In genomic region chr2:124482551-124482950, GRCh38 we compare ENCODE assay signal across 2 cellular contexts.
TF ChIP-seq lines count a peak whose summit lies in the region.

No MANE protein-coding gene starts in this region.

TF ChIP-seq in GM23338, 12 proteins besides CTCF, POLR2A, EP300 and RAD21 (continued from another document):
- TF ChIP-seq ZNF114 (CRISPR knock-in tag; IDR thresholded peaks at IDR 0.05) (no peak), STAT1 (IDR thresholded peaks at IDR 0.05; ENCODE audit: unreplicated experiment) (no peak), NANOG (IDR thresholded peaks at IDR 0.05; ENCODE audit: borderline replicate concordance) (no peak), EZH2phosphoT487 (IDR thresholded peaks at IDR 0.05; ENCODE audit: unreplicated experiment) (no peak), POLR2AphosphoS5 (IDR thresholded peaks at IDR 0.05; ENCODE audit: low read depth) (no peak), CREB1 (CRISPR knock-in tag; IDR thresholded peaks at IDR 0.05; ENCODE audit: low read depth) (no peak), JUNB (IDR thresholded peaks at IDR 0.05; ENCODE audit: unreplicated experiment) (no peak)
- TF ChIP-seq, protein P1, sequence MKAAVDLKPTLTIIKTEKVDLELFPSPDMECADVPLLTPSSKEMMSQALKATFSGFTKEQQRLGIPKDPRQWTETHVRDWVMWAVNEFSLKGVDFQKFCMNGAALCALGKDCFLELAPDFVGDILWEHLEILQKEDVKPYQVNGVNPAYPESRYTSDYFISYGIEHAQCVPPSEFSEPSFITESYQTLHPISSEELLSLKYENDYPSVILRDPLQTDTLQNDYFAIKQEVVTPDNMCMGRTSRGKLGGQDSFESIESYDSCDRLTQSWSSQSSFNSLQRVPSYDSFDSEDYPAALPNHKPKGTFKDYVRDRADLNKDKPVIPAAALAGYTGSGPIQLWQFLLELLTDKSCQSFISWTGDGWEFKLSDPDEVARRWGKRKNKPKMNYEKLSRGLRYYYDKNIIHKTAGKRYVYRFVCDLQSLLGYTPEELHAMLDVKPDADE (IDR thresholded peaks at IDR 0.05) = no peak
- TF ChIP-seq, protein P2, sequence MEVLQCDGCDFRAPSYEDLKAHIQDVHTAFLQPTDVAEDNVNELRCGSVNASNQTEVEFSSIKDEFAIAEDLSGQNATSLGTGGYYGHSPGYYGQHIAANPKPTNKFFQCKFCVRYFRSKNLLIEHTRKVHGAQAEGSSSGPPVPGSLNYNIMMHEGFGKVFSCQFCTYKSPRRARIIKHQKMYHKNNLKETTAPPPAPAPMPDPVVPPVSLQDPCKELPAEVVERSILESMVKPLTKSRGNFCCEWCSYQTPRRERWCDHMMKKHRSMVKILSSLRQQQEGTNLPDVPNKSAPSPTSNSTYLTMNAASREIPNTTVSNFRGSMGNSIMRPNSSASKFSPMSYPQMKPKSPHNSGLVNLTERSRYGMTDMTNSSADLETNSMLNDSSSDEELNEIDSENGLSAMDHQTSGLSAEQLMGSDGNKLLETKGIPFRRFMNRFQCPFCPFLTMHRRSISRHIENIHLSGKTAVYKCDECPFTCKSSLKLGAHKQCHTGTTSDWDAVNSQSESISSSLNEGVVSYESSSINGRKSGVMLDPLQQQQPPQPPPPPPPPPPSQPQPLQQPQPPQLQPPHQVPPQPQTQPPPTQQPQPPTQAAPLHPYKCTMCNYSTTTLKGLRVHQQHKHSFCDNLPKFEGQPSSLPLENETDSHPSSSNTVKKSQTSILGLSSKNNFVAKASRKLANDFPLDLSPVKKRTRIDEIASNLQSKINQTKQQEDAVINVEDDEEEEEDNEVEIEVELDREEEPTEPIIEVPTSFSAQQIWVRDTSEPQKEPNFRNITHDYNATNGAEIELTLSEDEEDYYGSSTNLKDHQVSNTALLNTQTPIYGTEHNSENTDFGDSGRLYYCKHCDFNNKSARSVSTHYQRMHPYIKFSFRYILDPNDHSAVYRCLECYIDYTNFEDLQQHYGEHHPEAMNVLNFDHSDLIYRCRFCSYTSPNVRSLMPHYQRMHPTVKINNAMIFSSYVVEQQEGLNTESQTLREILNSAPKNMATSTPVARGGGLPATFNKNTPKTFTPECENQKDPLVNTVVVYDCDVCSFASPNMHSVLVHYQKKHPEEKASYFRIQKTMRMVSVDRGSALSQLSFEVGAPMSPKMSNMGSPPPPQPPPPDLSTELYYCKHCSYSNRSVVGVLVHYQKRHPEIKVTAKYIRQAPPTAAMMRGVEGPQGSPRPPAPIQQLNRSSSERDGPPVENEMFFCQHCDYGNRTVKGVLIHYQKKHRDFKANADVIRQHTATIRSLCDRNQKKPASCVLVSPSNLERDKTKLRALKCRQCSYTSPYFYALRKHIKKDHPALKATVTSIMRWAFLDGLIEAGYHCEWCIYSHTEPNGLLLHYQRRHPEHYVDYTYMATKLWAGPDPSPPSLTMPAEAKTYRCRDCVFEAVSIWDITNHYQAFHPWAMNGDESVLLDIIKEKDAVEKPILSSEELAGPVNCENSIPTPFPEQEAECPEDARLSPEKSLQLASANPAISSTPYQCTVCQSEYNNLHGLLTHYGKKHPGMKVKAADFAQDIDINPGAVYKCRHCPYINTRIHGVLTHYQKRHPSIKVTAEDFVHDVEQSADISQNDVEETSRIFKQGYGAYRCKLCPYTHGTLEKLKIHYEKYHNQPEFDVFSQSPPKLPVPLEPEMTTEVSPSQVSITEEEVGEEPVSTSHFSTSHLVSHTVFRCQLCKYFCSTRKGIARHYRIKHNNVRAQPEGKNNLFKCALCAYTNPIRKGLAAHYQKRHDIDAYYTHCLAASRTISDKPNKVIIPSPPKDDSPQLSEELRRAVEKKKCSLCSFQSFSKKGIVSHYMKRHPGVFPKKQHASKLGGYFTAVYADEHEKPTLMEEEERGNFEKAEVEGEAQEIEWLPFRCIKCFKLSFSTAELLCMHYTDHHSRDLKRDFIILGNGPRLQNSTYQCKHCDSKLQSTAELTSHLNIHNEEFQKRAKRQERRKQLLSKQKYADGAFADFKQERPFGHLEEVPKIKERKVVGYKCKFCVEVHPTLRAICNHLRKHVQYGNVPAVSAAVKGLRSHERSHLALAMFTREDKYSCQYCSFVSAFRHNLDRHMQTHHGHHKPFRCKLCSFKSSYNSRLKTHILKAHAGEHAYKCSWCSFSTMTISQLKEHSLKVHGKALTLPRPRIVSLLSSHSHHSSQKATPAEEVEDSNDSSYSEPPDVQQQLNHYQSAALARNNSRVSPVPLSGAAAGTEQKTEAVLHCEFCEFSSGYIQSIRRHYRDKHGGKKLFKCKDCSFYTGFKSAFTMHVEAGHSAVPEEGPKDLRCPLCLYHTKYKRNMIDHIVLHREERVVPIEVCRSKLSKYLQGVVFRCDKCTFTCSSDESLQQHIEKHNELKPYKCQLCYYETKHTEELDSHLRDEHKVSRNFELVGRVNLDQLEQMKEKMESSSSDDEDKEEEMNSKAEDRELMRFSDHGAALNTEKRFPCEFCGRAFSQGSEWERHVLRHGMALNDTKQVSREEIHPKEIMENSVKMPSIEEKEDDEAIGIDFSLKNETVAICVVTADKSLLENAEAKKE (CRISPR knock-in tag; IDR thresholded peaks at IDR 0.05) = no peak
- TF ChIP-seq, protein P3, sequence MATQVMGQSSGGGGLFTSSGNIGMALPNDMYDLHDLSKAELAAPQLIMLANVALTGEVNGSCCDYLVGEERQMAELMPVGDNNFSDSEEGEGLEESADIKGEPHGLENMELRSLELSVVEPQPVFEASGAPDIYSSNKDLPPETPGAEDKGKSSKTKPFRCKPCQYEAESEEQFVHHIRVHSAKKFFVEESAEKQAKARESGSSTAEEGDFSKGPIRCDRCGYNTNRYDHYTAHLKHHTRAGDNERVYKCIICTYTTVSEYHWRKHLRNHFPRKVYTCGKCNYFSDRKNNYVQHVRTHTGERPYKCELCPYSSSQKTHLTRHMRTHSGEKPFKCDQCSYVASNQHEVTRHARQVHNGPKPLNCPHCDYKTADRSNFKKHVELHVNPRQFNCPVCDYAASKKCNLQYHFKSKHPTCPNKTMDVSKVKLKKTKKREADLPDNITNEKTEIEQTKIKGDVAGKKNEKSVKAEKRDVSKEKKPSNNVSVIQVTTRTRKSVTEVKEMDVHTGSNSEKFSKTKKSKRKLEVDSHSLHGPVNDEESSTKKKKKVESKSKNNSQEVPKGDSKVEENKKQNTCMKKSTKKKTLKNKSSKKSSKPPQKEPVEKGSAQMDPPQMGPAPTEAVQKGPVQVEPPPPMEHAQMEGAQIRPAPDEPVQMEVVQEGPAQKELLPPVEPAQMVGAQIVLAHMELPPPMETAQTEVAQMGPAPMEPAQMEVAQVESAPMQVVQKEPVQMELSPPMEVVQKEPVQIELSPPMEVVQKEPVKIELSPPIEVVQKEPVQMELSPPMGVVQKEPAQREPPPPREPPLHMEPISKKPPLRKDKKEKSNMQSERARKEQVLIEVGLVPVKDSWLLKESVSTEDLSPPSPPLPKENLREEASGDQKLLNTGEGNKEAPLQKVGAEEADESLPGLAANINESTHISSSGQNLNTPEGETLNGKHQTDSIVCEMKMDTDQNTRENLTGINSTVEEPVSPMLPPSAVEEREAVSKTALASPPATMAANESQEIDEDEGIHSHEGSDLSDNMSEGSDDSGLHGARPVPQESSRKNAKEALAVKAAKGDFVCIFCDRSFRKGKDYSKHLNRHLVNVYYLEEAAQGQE (IDR thresholded peaks at IDR 0.05; ENCODE audit: unreplicated experiment) = no peak

TF ChIP-seq in H1, 55 proteins besides CTCF, POLR2A, EP300 and RAD21 (continued from another document):
- TF ChIP-seq, protein P4, sequence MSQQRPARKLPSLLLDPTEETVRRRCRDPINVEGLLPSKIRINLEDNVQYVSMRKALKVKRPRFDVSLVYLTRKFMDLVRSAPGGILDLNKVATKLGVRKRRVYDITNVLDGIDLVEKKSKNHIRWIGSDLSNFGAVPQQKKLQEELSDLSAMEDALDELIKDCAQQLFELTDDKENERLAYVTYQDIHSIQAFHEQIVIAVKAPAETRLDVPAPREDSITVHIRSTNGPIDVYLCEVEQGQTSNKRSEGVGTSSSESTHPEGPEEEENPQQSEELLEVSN (IDR thresholded peaks at IDR 0.05) = no peak
- TF ChIP-seq BCL11A (IDR thresholded peaks at IDR 0.05; ENCODE audit: low read depth in 2 of 2, low read length in 2 of 2) = no peak
- TF ChIP-seq BRCA1 (IDR thresholded peaks at IDR 0.05; ENCODE audit: low read depth, low read length) = no peak
- no peak for TF ChIP-seq SAP30 (IDR thresholded peaks at IDR 0.05; ENCODE audit: insufficient read depth, insufficient replicate concordance, low read length)
- no peak for TF ChIP-seq CHD1 (IDR thresholded peaks at IDR 0.05; ENCODE audit: low read depth, low read length)
- no peak for TF ChIP-seq ATF2 (IDR thresholded peaks at IDR 0.05; ENCODE audit: low read length)
- TF ChIP-seq SUZ12 (IDR thresholded peaks at IDR 0.05; ENCODE audit: low read length) = no peak
- no peak for TF ChIP-seq SP1 (IDR thresholded peaks at IDR 0.05; ENCODE audit: low read depth, low read length)
- TF ChIP-seq MAX (IDR thresholded peaks at IDR 0.05) = no peak
